8 cellular contexts compared by ENCODE assay signal in the genomic region with DNA sequence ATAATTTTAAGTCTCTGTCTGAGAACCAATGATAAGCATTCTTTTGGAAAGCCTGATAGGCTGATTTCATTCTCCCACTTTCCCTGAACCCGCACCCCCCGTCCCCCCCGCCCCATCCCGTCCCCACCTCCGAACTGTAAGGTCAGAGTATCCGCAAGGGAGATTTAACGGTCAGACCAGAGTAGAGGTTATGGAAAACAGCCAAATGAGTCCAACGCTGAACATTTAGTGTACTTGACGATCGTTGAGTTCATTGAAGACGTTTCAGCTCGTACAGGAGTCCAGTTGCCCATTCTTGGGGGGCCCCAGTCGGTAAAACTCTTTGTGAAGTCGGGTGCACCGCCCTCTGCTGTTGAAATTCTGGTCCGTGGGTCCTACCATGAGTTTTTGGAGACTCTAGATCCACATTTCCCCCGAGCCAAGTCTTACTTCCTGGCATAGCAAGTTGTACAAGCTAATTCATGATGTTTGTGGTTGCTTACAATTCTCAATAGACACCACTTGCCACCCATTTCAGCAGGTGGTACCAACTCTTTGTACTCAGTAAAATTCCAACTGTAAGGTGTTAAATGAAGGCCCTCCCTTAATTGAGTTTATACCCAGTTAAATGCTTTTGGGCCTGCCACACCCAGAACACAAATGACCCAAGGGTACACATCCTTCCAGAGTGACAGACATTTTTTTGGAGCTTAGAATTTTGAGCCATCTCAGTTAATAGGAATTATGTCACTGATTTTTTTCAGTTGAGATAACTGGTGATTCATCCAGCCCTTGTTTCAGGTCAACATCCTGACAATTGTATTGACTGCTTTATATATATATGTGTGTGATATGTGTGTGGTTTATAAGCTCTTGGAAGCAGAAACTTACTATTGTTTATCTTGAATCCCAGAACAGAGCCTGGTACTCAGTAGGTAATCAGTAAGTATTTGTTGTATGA. TPM values are rescaled to one million over a fixed set of nuclear protein-coding genes. Genes with fewer than 3 reads are reported as not detected.
DNase-seq lines count a peak whose midpoint lies in the region; ATAC-seq and TF ChIP-seq lines count a peak whose summit lies in the region.

No MANE protein-coding gene starts in this region.

- intact Hi-C loops in Caco-2 (cut with micrococcal nuclease; ENCODE audit: unreplicated experiment) = loop anchor here (1.0 kb wide), 3 partner anchors 52 to 205 kb away; no protein-coding TSS in a partner anchor
- intact Hi-C loops in left ventricle myocardium inferior (cut with micrococcal nuclease) = loop anchor here (5.0 to 10.0 kb wide), 2 partner anchors 55 to 207 kb away; no protein-coding TSS in a partner anchor

- peaks cover 7% of the 10 kb centered on the region; the same call in 1 of the 2 replicates for H3K4me1 ChIP-seq in Caco-2
- peaks cover 13% of the 10 kb centered on the region for H3K4me1 ChIP-seq in adipocyte (ENCODE audit: control insufficient read depth, insufficient read depth, low read length)
- peaks cover 57% of the 10 kb centered on the region for H3K4me1 ChIP-seq in left ventricle myocardium inferior

- peak overlapping the region; percentile 97 for H3K4me3 Mint-ChIP-seq in Caco-2 (ENCODE audit: unreplicated experiment)

- H3K36me3 Mint-ChIP-seq in Caco-2 (ENCODE audit: insufficient read depth, unreplicated experiment) = peaks cover 29% of the 10 kb centered on the region

- H3K9ac ChIP-seq in SK-N-MC (ENCODE audit: insufficient read length) (peak overlapping the region; percentile 85), adipocyte (ENCODE audit: low read length) (peak overlapping the region; percentile 99)

- TF ChIP-seq CTCF in Caco-2 (IDR thresholded peaks at IDR 0.05; ENCODE audit: insufficient read depth in 1 of 2, low read depth in 1 of 2, low read length in 1 of 2, severe bottlenecking in 1 of 2, unreplicated experiment in 1 of 2) = peak; percentile 47 to 60
- TF ChIP-seq CTCF in left ventricle myocardium inferior (IDR thresholded peaks at IDR 0.05; ENCODE audit: borderline replicate concordance) = peak; percentile 59

- DNase-seq in Caco-2 = peak; percentile 52
- DNase-seq in HS-27A (ENCODE audit: low read depth) = peak; percentile 26
- DNase-seq in SK-N-MC (ENCODE audit: low read depth, low spot score) = no peak
- DNase-seq in adipocyte (ENCODE audit: low read depth) = peak; percentile 82
- DNase-seq in left ventricle myocardium inferior = peak; percentile 50
- peak; percentile 58 for DNase-seq in pons (ENCODE audit: low spot score)

- no peaks in the 10 kb centered on the region for H3K27me3 Mint-ChIP-seq in Caco-2 (ENCODE audit: insufficient read depth, unreplicated experiment)

- BruUV-seq in Caco-2 (replicated peaks; lab: Mats Ljungman, UMichigan) = no TSS peak

- ATAC-seq in GM18520 (IDR thresholded peaks at IDR 0.05; ENCODE audit: unreplicated experiment) = no peak
- no peak for ATAC-seq in HG02798 (IDR thresholded peaks at IDR 0.05; ENCODE audit: poor library complexity, unreplicated experiment)

- H3K27me3 ChIP-seq in Caco-2 (replicated peaks; ENCODE audit: control insufficient read depth, insufficient read depth, low read length) (no peaks in the 10 kb centered on the region), adipocyte (replicated peaks; ENCODE audit: control insufficient read depth, insufficient read depth, low read length) (no peaks in the 10 kb centered on the region), left ventricle myocardium inferior (ENCODE audit: low read depth) (no peaks in the 10 kb centered on the region)

- no peaks in the 10 kb centered on the region for H3K4me1 Mint-ChIP-seq in Caco-2 (ENCODE audit: low read depth, unreplicated experiment)

- no peaks in the 10 kb centered on the region for H3K9me3 Mint-ChIP-seq in Caco-2 (ENCODE audit: unreplicated experiment)

- H3K27ac ChIP-seq in SK-N-MC = no peak overlapping the region
- peak overlapping the region; percentile 97 for H3K27ac ChIP-seq in left ventricle myocardium inferior (replicated peaks)

- POLR2A ChIA-PET in Caco-2 (lab: Charles Lee) = interaction anchor here (0.8 kb wide), 1 partner anchor 204 kb away, joined by 8 read pairs; no protein-coding TSS in a partner anchor

- peak overlapping the region; percentile 92 for H3K27ac Mint-ChIP-seq in Caco-2 (ENCODE audit: unreplicated experiment)

- H3K36me3 ChIP-seq in Caco-2 (ENCODE audit: control insufficient read depth, insufficient read depth, low read length) = peaks cover 1% of the 10 kb centered on the region; the same call in 1 of the 2 replicates
- H3K36me3 ChIP-seq in SK-N-MC (ENCODE audit: insufficient read depth, low read length) = peaks cover 4% of the 10 kb centered on the region; the same call in 1 of the 2 replicates
- H3K36me3 ChIP-seq in adipocyte (ENCODE audit: control insufficient read depth, insufficient read depth, low read length, severe bottlenecking) = peaks cover 15% of the 10 kb centered on the region
- peaks cover 15% of the 10 kb centered on the region for H3K36me3 ChIP-seq in left ventricle myocardium inferior

- H3K4me3 ChIP-seq in Caco-2 (ENCODE audit: low read depth, low read length) (peak overlapping the region; percentile 100), SK-N-MC (peak overlapping the region; percentile 87), adipocyte (ENCODE audit: low read length) (peak overlapping the region; percentile 97), left ventricle myocardium inferior (peak overlapping the region; percentile 99)

- H3K9me3 ChIP-seq in Caco-2 (no peaks in the 10 kb centered on the region), SK-N-MC (ENCODE audit: low read depth, low read length) (no peaks in the 10 kb centered on the region), adipocyte (ENCODE audit: control insufficient read depth, low read length) (no peaks in the 10 kb centered on the region), left ventricle myocardium inferior (replicated peaks) (no peaks in the 10 kb centered on the region)

- CTCF ChIA-PET in Caco-2 (lab: Charles Lee) = interaction anchor here (1.2 kb wide), 1 partner anchor 204 kb away, joined by 4 read pairs; no protein-coding TSS in a partner anchor

RNA-seq across cellular contexts. Expression of a gene that starts 1.2 kb away (rescaled TPM):
- total RNA-seq in Caco-2 (2022) (30.4 and 33.9 TPM in 2 replicates), left ventricle myocardium inferior (32.2 TPM)

RNA-seq across cellular contexts. Expression of a gene that starts 1.3 kb away (rescaled TPM):
- total RNA-seq in Caco-2 (2022) (2.3 TPM in 2 replicates), left ventricle myocardium inferior (13.6 TPM)
